Comparison of ENCODE assay signal across 7 cellular contexts in genomic region chrX:120042712-120043111, GRCh38. TPM values are rescaled to one million over a fixed set of nuclear protein-coding genes. Genes with fewer than 3 reads are reported as not detected.
"Had no signal": no experiment of that assay in that cellular context is flagged by ENCODE, and none has a peak within 500 bp of the region (broad histone marks: within the 10 kb centered on the region; RNA-seq: fewer than 3 reads in every experiment).

No MANE protein-coding gene starts in this region.

RNA-seq across cellular contexts. Expression of gene RHOXF2B, which starts 34.8 kb away (rescaled TPM):
- total RNA-seq: GM23248, GM23338, H1, H4, H7, H9, HFFc6 had no signal
- polyA plus RNA-seq: GM23248, GM23338, H1 had no signal
